Comparison of ENCODE assay signal across 37 cellular contexts in the genomic region with DNA sequence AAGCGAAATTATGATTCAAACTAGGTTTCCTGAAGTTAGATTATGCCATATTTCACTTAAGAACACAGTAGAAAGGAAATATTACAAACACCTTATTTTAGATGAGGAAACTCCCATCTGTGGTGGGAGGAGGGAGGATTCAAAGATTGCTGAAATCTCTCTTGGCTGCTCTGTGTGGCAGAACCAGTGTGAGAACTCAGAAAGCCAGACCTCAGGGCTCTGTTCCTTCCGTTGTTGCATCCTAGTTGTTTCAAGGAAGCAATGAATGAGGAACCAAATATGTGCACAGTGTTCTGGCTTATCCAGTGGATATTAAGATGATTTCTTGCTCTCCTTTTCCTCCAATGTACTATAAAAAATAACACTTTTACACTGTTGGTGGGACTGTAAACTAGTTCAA. TPM values are rescaled to one million over a fixed set of nuclear protein-coding genes. Genes with fewer than 3 reads are reported as not detected.
"Had no signal": no experiment of that assay in that cellular context is flagged by ENCODE, and none has a peak within 500 bp of the region (broad histone marks: within the 10 kb centered on the region; RNA-seq: fewer than 3 reads in every experiment).

No MANE protein-coding gene starts in this region.

- DNase-seq: activated CD4-positive, alpha-beta memory T cell treated with anti-CD3 and anti-CD28 coated beads for 36 hours; activated CD4-positive, alpha-beta T cell treated with anti-CD3 and anti-CD28 coated beads for 48 hours; activated CD8-positive, alpha-beta memory T cell treated with anti-CD3 and anti-CD28 coated beads, Interleukin-2, amount 50 U/mL, for 48 hours; activated gamma-delta T cell treated with Interleukin-2 at 50 U/mL for 16 hours; activated naive CD4-positive, alpha-beta T cell treated with anti-CD3 and anti-CD28 coated beads, Interleukin-2, amount 50 U/mL, for 16 hours; activated T-cell treated with anti-CD3 and anti-CD28 coated beads, Interleukin-2, amount 50 U/mL, for 24 hours; amniotic stem cell; brain microvascular endothelial cell; cortex of kidney; islet precursor cell; left ventricle myocardium superior; midbrain; naive thymus-derived CD8-positive, alpha-beta T cell; occipital lobe; psoas muscle; stimulated activated CD4-positive, alpha-beta T cell treated with anti-CD3 and anti-CD28 coated beads, Interleukin-1b, Interleukin-23, amount 100 ng/mL, for 48 hours; stimulated activated CD4-positive, alpha-beta T cell treated with anti-CD3 and anti-CD28 coated beads, Interleukin-4, amount 100 ng/mL, for 4 hours; stimulated activated CD8-positive, alpha-beta memory T cell treated with anti-CD3 and anti-CD28 coated beads, Interleukin-4, amount 100 ng/mL, for 48 hours; T1000; tibial artery; WERI-Rb-1 had no signal

- H3K4me1 Mint-ChIP-seq: memory B cell; naive thymus-derived CD8-positive, alpha-beta T cell; neural crest cell; stimulated activated memory B cell treated with anti-CD40 and anti-IgM and Interleukin-4, amounts not matched to agents 10 μg/mL and 1 μg/mL and 100 μg/mL, for 72 hours had no signal

- H3K9me3 ChIP-seq: gastroesophageal sphincter, psoas muscle, suprapubic skin, tibial artery had no signal

- H3K36me3 Mint-ChIP-seq: activated CD4-positive, alpha-beta memory T cell treated with anti-CD3 and anti-CD28 coated beads for 36 hours; memory B cell; naive thymus-derived CD8-positive, alpha-beta T cell; stimulated activated memory B cell treated with anti-CD40 and anti-IgM and Interleukin-4, amounts not matched to agents 10 μg/mL and 1 μg/mL and 100 μg/mL, for 72 hours had no signal

- H3K27ac ChIP-seq: brain microvascular endothelial cell, gastroesophageal sphincter, hepatocyte, parathyroid adenoma, psoas muscle, suprapubic skin, tibial artery, WERI-Rb-1 had no signal

- H3K27me3 ChIP-seq: brain microvascular endothelial cell, hepatocyte, tibial artery had no signal

- H3K27ac Mint-ChIP-seq: activated CD4-positive, alpha-beta memory T cell treated with anti-CD3 and anti-CD28 coated beads for 36 hours; activated T-cell treated with anti-CD3 and anti-CD28 coated beads, Interleukin-2, amount 50 U/mL, for 24 hours; memory B cell; naive thymus-derived CD8-positive, alpha-beta T cell; stimulated activated memory B cell treated with anti-CD40 and anti-IgM and Interleukin-4, amounts not matched to agents 10 μg/mL and 1 μg/mL and 100 μg/mL, for 72 hours had no signal

- H3K4me1 ChIP-seq: gastroesophageal sphincter, parathyroid adenoma, psoas muscle, suprapubic skin, tibial artery had no signal

- H3K4me3 Mint-ChIP-seq: activated CD4-positive, alpha-beta memory T cell treated with anti-CD3 and anti-CD28 coated beads for 36 hours; activated T-cell treated with anti-CD3 and anti-CD28 coated beads, Interleukin-2, amount 50 U/mL, for 24 hours; memory B cell; naive thymus-derived CD8-positive, alpha-beta T cell; neural crest cell; stimulated activated memory B cell treated with anti-CD40 and anti-IgM and Interleukin-4, amounts not matched to agents 10 μg/mL and 1 μg/mL and 100 μg/mL, for 72 hours had no signal

- H3K9me3 Mint-ChIP-seq: activated CD4-positive, alpha-beta memory T cell treated with anti-CD3 and anti-CD28 coated beads for 36 hours; activated T-cell treated with anti-CD3 and anti-CD28 coated beads, Interleukin-2, amount 50 U/mL, for 24 hours; neural crest cell; stimulated activated memory B cell treated with anti-CD40 and anti-IgM and Interleukin-4, amounts not matched to agents 10 μg/mL and 1 μg/mL and 100 μg/mL, for 72 hours had no signal

- H3K4me3 ChIP-seq: gastroesophageal sphincter, hepatocyte, psoas muscle, smooth muscle cell, suprapubic skin, tibial artery had no signal

- H3K36me3 ChIP-seq: brain microvascular endothelial cell, gastroesophageal sphincter, suprapubic skin, tibial artery, WERI-Rb-1 had no signal

- ATAC-seq: activated CD4-positive, CD25-positive, alpha-beta regulatory T cell treated with anti-CD3 and anti-CD28 coated beads, Interleukin-2, amount 50 U/mL, for 24 hours; gastroesophageal sphincter; left ventricle myocardium superior; naive thymus-derived CD8-positive, alpha-beta T cell; psoas muscle; stimulated activated memory B cell treated with anti-CD40 and anti-IgM and Interleukin-4, amounts not matched to agents 10 μg/mL and 1 μg/mL and 100 μg/mL, for 72 hours had no signal

RNA-seq across cellular contexts. Expression of a gene that starts 2.1 kb away (rescaled TPM):
- total RNA-seq: activated CD4-positive, alpha-beta memory T cell treated with anti-CD3 and anti-CD28 coated beads for 36 hours; astrocyte; cardiac septum; chondrocyte; endothelial cell of umbilical vein; fibroblast of lung; fibroblast of villous mesenchyme; gastroesophageal sphincter; hepatocyte; left ventricle myocardium superior; naive thymus-derived CD8-positive, alpha-beta T cell; neural crest cell; occipital lobe; psoas muscle; smooth muscle cell; suprapubic skin; ureter had no signal

RNA-seq across cellular contexts. Expression of a gene that starts 17.3 kb away (rescaled TPM):
- total RNA-seq: activated CD4-positive, alpha-beta memory T cell treated with anti-CD3 and anti-CD28 coated beads for 36 hours; astrocyte; cardiac septum; chondrocyte; endothelial cell of umbilical vein; fibroblast of lung; fibroblast of villous mesenchyme; gastroesophageal sphincter; hepatocyte; left ventricle myocardium superior; naive thymus-derived CD8-positive, alpha-beta T cell; neural crest cell; occipital lobe; psoas muscle; smooth muscle cell; suprapubic skin; ureter had no signal

RNA-seq across cellular contexts. Expression of a gene that starts 35.0 kb away (rescaled TPM):
- total RNA-seq: activated CD4-positive, alpha-beta memory T cell treated with anti-CD3 and anti-CD28 coated beads for 36 hours; astrocyte; cardiac septum; chondrocyte; endothelial cell of umbilical vein; fibroblast of lung; fibroblast of villous mesenchyme; gastroesophageal sphincter; hepatocyte; left ventricle myocardium superior; naive thymus-derived CD8-positive, alpha-beta T cell; neural crest cell; occipital lobe; psoas muscle; smooth muscle cell; suprapubic skin; ureter had no signal

RNA-seq across cellular contexts. Expression of a gene that starts 36.6 kb away (rescaled TPM):
- total RNA-seq: activated CD4-positive, alpha-beta memory T cell treated with anti-CD3 and anti-CD28 coated beads for 36 hours; astrocyte; cardiac septum; chondrocyte; endothelial cell of umbilical vein; fibroblast of lung; fibroblast of villous mesenchyme; gastroesophageal sphincter; hepatocyte; left ventricle myocardium superior; naive thymus-derived CD8-positive, alpha-beta T cell; neural crest cell; occipital lobe; psoas muscle; smooth muscle cell; suprapubic skin; ureter had no signal

RNA-seq across cellular contexts. Expression of a gene that starts 49.4 kb away (rescaled TPM):
- total RNA-seq: activated CD4-positive, alpha-beta memory T cell treated with anti-CD3 and anti-CD28 coated beads for 36 hours; astrocyte; cardiac septum; chondrocyte; endothelial cell of umbilical vein; fibroblast of lung; fibroblast of villous mesenchyme; gastroesophageal sphincter; hepatocyte; left ventricle myocardium superior; naive thymus-derived CD8-positive, alpha-beta T cell; neural crest cell; psoas muscle; smooth muscle cell; suprapubic skin; ureter had no signal
